In genomic region chr2:218130822-218131221, GRCh38 we compare ENCODE assay signal across 20 cellular contexts. TPM values are rescaled to one million over a fixed set of nuclear protein-coding genes. Genes with fewer than 3 reads are reported as not detected.
A peak's percentile ranks its signal among the peaks of the same experiment; 100 is the strongest.
DNase-seq lines count a peak whose midpoint lies in the region; ATAC-seq and TF ChIP-seq lines count a peak whose summit lies in the region.
"Had no signal": no experiment of that assay in that cellular context is flagged by ENCODE, and none has a peak within 500 bp of the region (broad histone marks: within the 10 kb centered on the region; RNA-seq: fewer than 3 reads in every experiment).

No MANE protein-coding gene starts in this region.

- no peak overlapping the region for H2BK15ac ChIP-seq in IMR-90 (ENCODE audit: low read depth, low read length)

- H2BK20ac ChIP-seq in IMR-90 (ENCODE audit: low read depth, low read length) = no peak overlapping the region

- no peaks in the 10 kb centered on the region for H3K9me1 ChIP-seq in IMR-90 (ENCODE audit: insufficient read depth, low read length)

- TF ChIP-seq POLR2A in IMR-90 (IDR thresholded peaks at IDR 0.05; ENCODE audit: low read depth, low read length) (no peak), lower leg skin (IDR thresholded peaks at IDR 0.05) (no peak)

- H3K4me3 ChIP-seq in IMR-90 (ENCODE audit: insufficient read depth, low read depth, low read length) (no peak overlapping the region), esophagus (ENCODE audit: low read depth in 1 of 2, low read length in 2 of 2) (no peak overlapping the region), upper lobe of right lung (no peak overlapping the region), lower leg skin (ENCODE audit: low read depth, poor library complexity, severe bottlenecking) (no peak overlapping the region)
- H3K4me3 ChIP-seq in CD4-positive, alpha-beta memory T cell (ENCODE audit: low read length in 2 of 2) = no peak overlapping the region
- H3K4me3 ChIP-seq: HAP-1 had no signal

- H3K9ac ChIP-seq in IMR-90 (ENCODE audit: low read depth, low read length) = no peak overlapping the region
- H3K9ac ChIP-seq: KMS-11 had no signal

- no peaks in the 10 kb centered on the region for H3K9me3 Mint-ChIP-seq in natural killer cell
- H3K9me3 Mint-ChIP-seq in CD4-positive, alpha-beta memory T cell = peaks cover 0 to 7% (median 0%) of the 10 kb centered on the region in 8 donors

- peaks cover 15% of the 10 kb centered on the region for H3K36me3 Mint-ChIP-seq in natural killer cell
- H3K36me3 Mint-ChIP-seq in CD4-positive, alpha-beta memory T cell = no peaks in the 10 kb centered on the region

- BruUV-seq in IMR-90 (replicated peaks; lab: Mats Ljungman, UMichigan) = no TSS peak

- no peaks in the 10 kb centered on the region for H3K79me1 ChIP-seq in IMR-90 (ENCODE audit: low read depth in 1 of 2, low read length in 2 of 2)

- peaks cover 64% of the 10 kb centered on the region for H3K27me3 ChIP-seq in IMR-90 (ENCODE audit: control insufficient read depth, insufficient read depth, low read length)
- H3K27me3 ChIP-seq in esophagus (ENCODE audit: control insufficient read depth in 1 of 2, insufficient read depth in 2 of 2, low read length in 2 of 2) = no peaks in the 10 kb centered on the region
- no peaks in the 10 kb centered on the region for H3K27me3 ChIP-seq in upper lobe of right lung
- no peaks in the 10 kb centered on the region for H3K27me3 ChIP-seq in CD4-positive, alpha-beta memory T cell (ENCODE audit: insufficient read depth, low read length)

- no peak overlapping the region for H2AK9ac ChIP-seq in IMR-90 (replicated peaks; ENCODE audit: low read depth, low read length, poor library complexity)

- no peak overlapping the region for H2AK5ac ChIP-seq in IMR-90 (ENCODE audit: low read depth, low read length)

- H3K27ac Mint-ChIP-seq in natural killer cell = peak overlapping the region; percentile 75 to 95
- no peak overlapping the region for H3K27ac Mint-ChIP-seq in CD4-positive, alpha-beta memory T cell

- peak overlapping the region; percentile 97 for H3K4me3 Mint-ChIP-seq in natural killer cell
- H3K4me3 Mint-ChIP-seq in CD4-positive, alpha-beta memory T cell = no peak overlapping the region

- no peak overlapping the region for H3K4me2 ChIP-seq in IMR-90 (ENCODE audit: low read depth, low read length)
- H3K4me2 ChIP-seq: KMS-11 had no signal

- H3K4ac ChIP-seq in IMR-90 (ENCODE audit: low read depth, low read length) = no peak overlapping the region

- dilution Hi-C loops in IMR-90 (cut with HindIII; ENCODE audit: low sequenced_read_pairs, unreplicated experiment) = no loop called here

- H2AFZ ChIP-seq in IMR-90 (replicated peaks; ENCODE audit: low read length, poor library complexity) = no peak overlapping the region

- no peak overlapping the region for H4K8ac ChIP-seq in IMR-90 (ENCODE audit: low read depth in 2 of 2, low read length in 2 of 2)

- no peak overlapping the region for H3K14ac ChIP-seq in IMR-90 (replicated peaks; ENCODE audit: low read depth, low read length)

- no peak overlapping the region for H3K18ac ChIP-seq in IMR-90 (ENCODE audit: low read depth, low read length)

- in situ Hi-C loops in IMR-90 (cut with MboI; ENCODE audit: low sequenced_read_pairs) = no loop called here

- no peak overlapping the region for H3K27ac ChIP-seq in IMR-90 (ENCODE audit: insufficient read depth, low read length)
- peak overlapping the region; percentile 76 to 89 for H3K27ac ChIP-seq in esophagus (ENCODE audit: low read depth in 2 of 2, low read length in 1 of 2)
- no peak overlapping the region for H3K27ac ChIP-seq in upper lobe of right lung
- H3K27ac ChIP-seq in CD4-positive, alpha-beta memory T cell (ENCODE audit: low read depth, low read length) = no peak overlapping the region
- H3K27ac ChIP-seq: KMS-11 had no signal

- ATAC-seq in IMR-90 (ENCODE audit: low read depth) (no peak), natural killer cell (peak in 2 of 3 donors; percentile 5 to 6), upper lobe of right lung (peak; percentile 16)
- ATAC-seq: SK-N-SH treated with all-trans-retinoic acid at 6 μM for 48 hours had no signal

- intact Hi-C loops in IMR-90 (cut with micrococcal nuclease) = no loop called here
- intact Hi-C loops in natural killer cell (cut with micrococcal nuclease) = loop anchor here (2.0 kb wide), 1 partner anchor 36 kb away; the partner anchor contains the start of gene CXCR1
- intact Hi-C loops in upper lobe of right lung (cut with DNase I) = no loop called here
- intact Hi-C loops in lower leg skin (cut with DNase I; ENCODE audit: low total_unique reads) = no loop called here
- intact Hi-C loops in posterior cingulate gyrus (cut with DNase I) = no loop called here
- intact Hi-C loops in CD4-positive, alpha-beta memory T cell (cut with micrococcal nuclease) = no loop called here

- no peak for DNase-seq in IMR-90
- DNase-seq in natural killer cell = no peak
- no peak for DNase-seq in upper lobe of right lung
- DNase-seq in lower leg skin (ENCODE audit: low spot score in 2 of 2) = no peak
- DNase-seq in posterior cingulate gyrus = no peak
- DNase-seq in CD4-positive, alpha-beta memory T cell = no peak
- DNase-seq: BE2C; DMS79; NCI-H1092 treated with DMSO at 0.1 percent for 48 hours; NCI-H1436 treated with DMSO at 0.1 percent for 48 hours; NCI-H1930; NCI-H2227 treated with DMSO at 0.1 percent for 48 hours; NCI-H524; NCI-H774; NK-92 treated with Interleukin-12 subunit alpha and Interleukin-12 subunit beta, amount 100 ng/mL, for 24 hours had no signal

- no peak overlapping the region for H4K91ac ChIP-seq in IMR-90 (ENCODE audit: insufficient read depth, low read depth, low read length)

- no peak overlapping the region for H3K56ac ChIP-seq in IMR-90 (ENCODE audit: extremely low read depth, insufficient read depth, low read length)

- H3K9me3 ChIP-seq in IMR-90 (ENCODE audit: control insufficient read depth, insufficient read depth, low read length) = no peaks in the 10 kb centered on the region
- H3K9me3 ChIP-seq in esophagus (ENCODE audit: control insufficient read depth in 2 of 2, insufficient read depth in 1 of 2, low read depth in 1 of 2, low read length in 1 of 2) = no peaks in the 10 kb centered on the region
- no peaks in the 10 kb centered on the region for H3K9me3 ChIP-seq in upper lobe of right lung
- H3K9me3 ChIP-seq in CD4-positive, alpha-beta memory T cell (ENCODE audit: control insufficient read depth in 1 of 2, low read length in 2 of 2) = no peaks in the 10 kb centered on the region
- H3K9me3 ChIP-seq: BE2C, HAP-1 had no signal

- H3K4me1 ChIP-seq in IMR-90 (ENCODE audit: control insufficient read depth, insufficient read depth, low read length) (no peaks in the 10 kb centered on the region), esophagus (ENCODE audit: control insufficient read depth in 2 of 2, insufficient read depth in 2 of 2, low read length in 1 of 2) (peaks cover 4 to 7% of the 10 kb centered on the region in 2 donors), upper lobe of right lung (peaks cover 4% of the 10 kb centered on the region)
- no peaks in the 10 kb centered on the region for H3K4me1 ChIP-seq in CD4-positive, alpha-beta memory T cell (ENCODE audit: insufficient read depth, low read length)
- H3K4me1 ChIP-seq: BE2C, HAP-1 had no signal

- H2BK120ac ChIP-seq in IMR-90 (ENCODE audit: low read depth, low read length) = no peak overlapping the region

- H4K20me1 ChIP-seq in IMR-90 (ENCODE audit: insufficient read depth, low read length) = no peaks in the 10 kb centered on the region

- no peaks in the 10 kb centered on the region for H3K27me3 Mint-ChIP-seq in natural killer cell (ENCODE audit: low read depth in 2 of 2)
- H3K27me3 Mint-ChIP-seq in CD4-positive, alpha-beta memory T cell = peaks cover 7 to 39% of the 10 kb centered on the region in 2 donors

- POLR2A ChIA-PET in IMR-90 (lab: Charles Lee; ENCODE audit: unreplicated experiment) = interaction anchor here (0.5 to 0.6 kb wide), 2 partner anchors 137 to 695 kb away, joined by 3 to 8 read pairs; no protein-coding TSS in a partner anchor
- POLR2A ChIA-PET in CD4-positive, alpha-beta memory T cell (lab: Charles Lee; ENCODE audit: partially characterized antibody) = no interaction called here

- no peak overlapping the region for H3K23ac ChIP-seq in IMR-90 (ENCODE audit: low read depth, low read length)

- H3K36me3 ChIP-seq in IMR-90 (ENCODE audit: control insufficient read depth, insufficient read depth, low read length) (no peaks in the 10 kb centered on the region), esophagus (ENCODE audit: control insufficient read depth in 2 of 2, insufficient read depth in 2 of 2, low read length in 1 of 2) (peaks cover 0 to 4% of the 10 kb centered on the region in 2 donors), upper lobe of right lung (no peaks in the 10 kb centered on the region)
- no peaks in the 10 kb centered on the region for H3K36me3 ChIP-seq in CD4-positive, alpha-beta memory T cell (ENCODE audit: insufficient read depth, low read length)
- H3K36me3 ChIP-seq: BE2C, HAP-1 had no signal

- no peak for TF ChIP-seq CTCF in IMR-90 (conservative IDR thresholded peaks at IDR 0.05; ENCODE audit: low read depth, low read length)
- TF ChIP-seq CTCF in natural killer cell (IDR thresholded peaks at IDR 0.05) = no peak
- no peak for TF ChIP-seq CTCF in upper lobe of right lung (IDR thresholded peaks at IDR 0.05)
- TF ChIP-seq CTCF in lower leg skin (IDR thresholded peaks at IDR 0.05) = no peak

- no peak for TF ChIP-seq RAD21 in IMR-90 (IDR thresholded peaks at IDR 0.05; ENCODE audit: low read length)

- CTCF ChIA-PET in IMR-90 (lab: Yijun Ruan, JAX) = no interaction called here
- CTCF ChIA-PET in CD4-positive, alpha-beta memory T cell (lab: Charles Lee; ENCODE audit: partially characterized antibody) = no interaction called here

- H2BK5ac ChIP-seq in IMR-90 (ENCODE audit: low read depth, low read length, poor library complexity, severe bottlenecking) = no peak overlapping the region

- H4K5ac ChIP-seq in IMR-90 (ENCODE audit: low read depth, low read length) = no peak overlapping the region

- peaks cover 83 to 86% of the 10 kb centered on the region in 2 donors for H3K4me1 Mint-ChIP-seq in natural killer cell
- peaks cover 0 to 2% (median 0%) of the 10 kb centered on the region in 4 donors for H3K4me1 Mint-ChIP-seq in CD4-positive, alpha-beta memory T cell

RNA-seq across cellular contexts. Expression of gene CXCR2, which starts 5.0 kb away (rescaled TPM):
- total RNA-seq in IMR-90 (2012; rRNA removed) (not detected in 2 replicates), natural killer cell (10 to 100 TPM; 24.3 to 35.3 (median 25.8) TPM), upper lobe of right lung (9.0 TPM), lower leg skin (1 to 10 TPM; 1.7 to 2.8 (median 1.8) TPM)
- polyA plus RNA-seq in IMR-90 (2012; rRNA removed) (not detected in 2 replicates), esophagus (10 to 100 TPM; 12.0 to 23.8 TPM)
- polyA plus RNA-seq in IMR-90 (2012; cell fraction: cytosol; rRNA removed) = not detected in 2 replicates
- polyA plus RNA-seq in IMR-90 (2012; cell fraction: nucleus; rRNA removed; ENCODE audit: low replicate concordance) = not detected in 2 replicates
- total RNA-seq in CD4-positive, alpha-beta memory T cell = not detected
- not detected for polyA plus RNA-seq in CD4-positive, alpha-beta memory T cell
- total RNA-seq: HT-29 had no signal

RNA-seq across cellular contexts. Expression of gene CXCR1, which starts 35.9 kb away (rescaled TPM):
- not detected in 2 replicates for total RNA-seq in IMR-90 (2012; rRNA removed)
- polyA plus RNA-seq in IMR-90 (2012; rRNA removed) = not detected in 2 replicates
- not detected in 2 replicates for polyA plus RNA-seq in IMR-90 (2012; cell fraction: cytosol; rRNA removed)
- not detected in 2 replicates for polyA plus RNA-seq in IMR-90 (2012; cell fraction: nucleus; rRNA removed; ENCODE audit: low replicate concordance)
- polyA plus RNA-seq in esophagus = under 1 TPM; 0.08 to 0.11 TPM
- 10 to 100 TPM in 2 of 3 donors, 1 to 10 TPM in 1; 9.1 to 19.2 (median 10.6) TPM for total RNA-seq in natural killer cell
- 5.3 TPM for total RNA-seq in upper lobe of right lung
- under 1 TPM in 2 of 4 donors, not detected in 2; 0.15 to 0.46 TPM for total RNA-seq in lower leg skin
- total RNA-seq in CD4-positive, alpha-beta memory T cell = not detected
- polyA plus RNA-seq in CD4-positive, alpha-beta memory T cell = not detected
- total RNA-seq: HT-29 had no signal

Comparison
In these comparisons a context has a peak if more than half of its experiments do, and no peak if none do; other contexts are left out.
1. H3K27ac ChIP-seq: peak in esophagus (2 of 2); none in IMR-90 (single experiment), upper lobe of right lung (single experiment) and CD4-positive, alpha-beta memory T cell (single experiment).
2. H3K27ac Mint-ChIP-seq: peak in natural killer cell (2 of 2); none in CD4-positive, alpha-beta memory T cell (0 of 7).